ENCODE assay signal across 18 cellular contexts in genomic region chr5:18299166-18299565, GRCh38.
"Had no signal": no experiment of that assay in that cellular context is flagged by ENCODE, and none has a peak within 500 bp of the region (broad histone marks: within the 10 kb centered on the region; RNA-seq: fewer than 3 reads in every experiment).

No MANE protein-coding gene starts in this region.

- H3K4me1 Mint-ChIP-seq: activated naive CD8-positive, alpha-beta T cell treated with anti-CD3 and anti-CD28 coated beads for 36 hours; immature natural killer cell; natural killer cell had no signal

- H3K27ac Mint-ChIP-seq: activated CD4-positive, alpha-beta memory T cell treated with anti-CD3 and anti-CD28 coated beads for 36 hours; activated naive CD8-positive, alpha-beta T cell treated with anti-CD3 and anti-CD28 coated beads for 36 hours; immature natural killer cell; natural killer cell had no signal

- ATAC-seq: left cardiac atrium, lower lobe of right lung, mucosa of descending colon, natural killer cell, psoas muscle, right lobe of liver had no signal

- H3K36me3 Mint-ChIP-seq: activated CD4-positive, alpha-beta memory T cell treated with anti-CD3 and anti-CD28 coated beads for 36 hours; activated naive CD8-positive, alpha-beta T cell treated with anti-CD3 and anti-CD28 coated beads for 36 hours; immature natural killer cell; natural killer cell had no signal

- DNase-seq: activated CD4-positive, alpha-beta memory T cell treated with anti-CD3 and anti-CD28 coated beads for 36 hours; activated gamma-delta T cell; activated naive CD8-positive, alpha-beta T cell treated with anti-CD3 and anti-CD28 coated beads for 36 hours; activated T-cell treated with anti-CD3 and anti-CD28 coated beads, Interleukin-2, amount 50 U/mL, for 48 hours; anterior cingulate cortex; hypothalamus; immature natural killer cell; left cardiac atrium; lower lobe of right lung; mucosa of descending colon; natural killer cell; occipital lobe; psoas muscle; right lobe of liver; stimulated activated naive CD4-positive, alpha-beta T cell; substantia nigra; T-helper 2 cell; transverse colon had no signal

- H3K27me3 Mint-ChIP-seq: activated CD4-positive, alpha-beta memory T cell treated with anti-CD3 and anti-CD28 coated beads for 36 hours; activated naive CD8-positive, alpha-beta T cell treated with anti-CD3 and anti-CD28 coated beads for 36 hours had no signal

- H3K4me3 Mint-ChIP-seq: activated CD4-positive, alpha-beta memory T cell treated with anti-CD3 and anti-CD28 coated beads for 36 hours; activated naive CD8-positive, alpha-beta T cell treated with anti-CD3 and anti-CD28 coated beads for 36 hours; immature natural killer cell; natural killer cell had no signal
